ENCODE assay signal across 12 cellular contexts in genomic region chr1:204443260-204443619, GRCh38. TPM values are rescaled to one million over a fixed set of nuclear protein-coding genes. Genes with fewer than 3 reads are reported as not detected.
A peak's percentile ranks its signal among the peaks of the same experiment; 100 is the strongest.
DNase-seq lines count a peak whose midpoint lies in the region; ATAC-seq and TF ChIP-seq lines count a peak whose summit lies in the region.
"Had no signal": no experiment of that assay in that cellular context is flagged by ENCODE, and none has a peak within 500 bp of the region (broad histone marks: within the 10 kb centered on the region; RNA-seq: fewer than 3 reads in every experiment).

No MANE protein-coding gene starts in this region.

- peaks cover 30% of the 10 kb centered on the region for H3K4me1 ChIP-seq in lower lobe of right lung
- peaks cover 27% of the 10 kb centered on the region for H3K4me1 ChIP-seq in testis

- peaks cover 45% of the 10 kb centered on the region for H3K36me3 Mint-ChIP-seq in effector memory CD8-positive, alpha-beta T cell (ENCODE audit: insufficient read depth)

- H3K9me3 ChIP-seq in lower lobe of right lung (no peaks in the 10 kb centered on the region), testis (no peaks in the 10 kb centered on the region)

- TF ChIP-seq CTCF in lower lobe of right lung (IDR thresholded peaks at IDR 0.05) (no peak), testis (IDR thresholded peaks at IDR 0.05) (no peak)

- 31 to 60% methylated on average over 8 of the region's 8 CpGs for WGBS in testis, 2 donors

- peak; percentile 38 for DNase-seq in NCI-H2171 treated with DMSO at 0.1 percent for 48 hours (lab: John Stamatoyannopoulos, UW)
- no peak for DNase-seq in NCI-H2171 (lab: John Stamatoyannopoulos, UW)
- DNase-seq in T47D (ENCODE audit: low read depth in 1 of 2, low spot score in 1 of 2): peak; percentile 77 to 93
- peak; percentile 78 for DNase-seq in lower lobe of right lung
- no peak for DNase-seq in testis
- DNase-seq in stimulated activated CD4-positive, alpha-beta T cell treated with anti-CD3 and anti-CD28 coated beads, Interleukin-12 subunit alpha, Interleukin-12 subunit beta, amount 100 ng/mL, for 4 hours: no peak
- no peak for DNase-seq in effector memory CD8-positive, alpha-beta T cell
- DNase-seq in cerebellar nuclear complex (lab: John Stamatoyannopoulos, UW): no peak
- DNase-seq: mesendoderm, NCI-H1436, NCI-H748 treated with DMSO at 0.1 percent for 48 hours had no signal

- H3K27me3 ChIP-seq in lower lobe of right lung (ENCODE audit: low read depth) (no peaks in the 10 kb centered on the region), testis (no peaks in the 10 kb centered on the region)

- peaks cover 83% of the 10 kb centered on the region for H3K36me3 ChIP-seq in lower lobe of right lung
- no peaks in the 10 kb centered on the region for H3K36me3 ChIP-seq in testis (ENCODE audit: low read depth, missing control alignments)

- H3K27ac ChIP-seq in lower lobe of right lung (peak overlapping the region; percentile 62), testis (peak overlapping the region; percentile 39 to 46)

- in situ Hi-C loops in T47D (cut with HindIII; ENCODE audit: low pct_unique_long_range_greater_than_20kb, low sequenced_read_pairs): no loop called here

- H3K27ac Mint-ChIP-seq in effector memory CD8-positive, alpha-beta T cell: no peak overlapping the region
- H3K27ac Mint-ChIP-seq: IgD-negative memory B cell had no signal

- no peaks in the 10 kb centered on the region for H3K9me3 Mint-ChIP-seq in effector memory CD8-positive, alpha-beta T cell
- H3K9me3 Mint-ChIP-seq: IgD-negative memory B cell had no signal

- H3K4me3 ChIP-seq in lower lobe of right lung (no peak overlapping the region), testis (no peak overlapping the region)

- no peak for TF ChIP-seq POLR2A in testis (IDR thresholded peaks at IDR 0.05)

- H3K4me3 Mint-ChIP-seq in effector memory CD8-positive, alpha-beta T cell: no peak overlapping the region
- H3K4me3 Mint-ChIP-seq: IgD-negative memory B cell had no signal

- H3K27me3 Mint-ChIP-seq in effector memory CD8-positive, alpha-beta T cell: no peaks in the 10 kb centered on the region

- peaks cover 3 to 7% of the 10 kb centered on the region in 2 donors for H3K4me1 Mint-ChIP-seq in effector memory CD8-positive, alpha-beta T cell (ENCODE audit: low read depth in 2 of 2)

- intact Hi-C loops in lower lobe of right lung (cut with DNase I): no loop called here
- intact Hi-C loops in testis (cut with DNase I; ENCODE audit: low total_unique reads): loop anchor here (5.0 kb wide), 1 partner anchor 59 kb away; no protein-coding TSS in a partner anchor

- ATAC-seq in lower lobe of right lung: peak; percentile 82 to 89
- ATAC-seq in effector memory CD8-positive, alpha-beta T cell (replicated peaks): no peak

RNA-seq across cellular contexts. Expression of gene PPP1R15B, which starts 31.6 kb away (rescaled TPM):
- total RNA-seq in lower lobe of right lung: 45.3 TPM
- total RNA-seq in testis: 10 to 100 TPM; 40.1 to 42.0 TPM
- 22.5 TPM for polyA plus RNA-seq in testis (ENCODE audit: insufficient read depth, low read depth, low replicate concordance)

RNA-seq across cellular contexts. Expression of gene PIK3C2B, which starts 51.4 kb away (rescaled TPM):
- total RNA-seq in lower lobe of right lung: 50.5 TPM
- 10 to 100 TPM; 12.7 to 20.1 TPM for total RNA-seq in testis
- 7.6 TPM for polyA plus RNA-seq in testis (ENCODE audit: insufficient read depth, low read depth, low replicate concordance)

Comparison
In these comparisons a context has a peak if more than half of its experiments do, and no peak if none do; other contexts are left out.
1. DNase-seq: peak in NCI-H2171 treated with DMSO at 0.1 percent for 48 hours (single experiment), T47D (2 of 2) and lower lobe of right lung (single experiment); none in NCI-H2171 (single experiment), testis (single experiment), stimulated activated CD4-positive, alpha-beta T cell treated with anti-CD3 and anti-CD28 coated beads, Interleukin-12 subunit alpha, Interleukin-12 subunit beta, amount 100 ng/mL, for 4 hours (single experiment), effector memory CD8-positive, alpha-beta T cell (0 of 3) and cerebellar nuclear complex (0 of 2).